In genomic region chr11:2992234-2992999, GRCh38 we compare ENCODE assay signal across 1 cellular context.
A peak's percentile ranks its signal among the peaks of the same experiment; 100 is the strongest.
TF ChIP-seq lines count a peak whose summit lies in the region.

NAP1L4 (minus strand) TSS chr11:2992329; CDS start chr11:2979220, 13,109 bp downstream.

TF ChIP-seq in K562, 482 proteins besides CTCF, POLR2A, EP300 and RAD21 (continued from another document and continues in another):
- TF ChIP-seq CTBP1 (IDR thresholded peaks at IDR 0.05; ENCODE audit: borderline replicate concordance): peak; percentile 72
- TF ChIP-seq KDM2B (CRISPR knock-in tag; IDR thresholded peaks at IDR 0.05): peak; percentile 68; the same call in 1 of the 2 replicates
- no peak for TF ChIP-seq POLR3G (IDR thresholded peaks at IDR 0.05; ENCODE audit: extremely low read depth, insufficient read length, insufficient replicate concordance)
- TF ChIP-seq ZNF274 (IDR thresholded peaks at IDR 0.05; ENCODE audit: borderline replicate concordance, low read depth, low read length): no peak
- TF ChIP-seq NCOA4 (IDR thresholded peaks at IDR 0.05; ENCODE audit: partially characterized antibody): no peak
- TF ChIP-seq FOXJ3 (CRISPR knock-in tag; IDR thresholded peaks at IDR 0.05): no peak
- no peak for TF ChIP-seq DMBX1 (CRISPR knock-in tag; IDR thresholded peaks at IDR 0.05; ENCODE audit: borderline replicate concordance)
- TF ChIP-seq ZNF224 (CRISPR knock-in tag; IDR thresholded peaks at IDR 0.05): no peak
- no peak for TF ChIP-seq SMAD1 (IDR thresholded peaks at IDR 0.05; ENCODE audit: low read depth, low read length, partially characterized antibody)
- TF ChIP-seq, protein P1, sequence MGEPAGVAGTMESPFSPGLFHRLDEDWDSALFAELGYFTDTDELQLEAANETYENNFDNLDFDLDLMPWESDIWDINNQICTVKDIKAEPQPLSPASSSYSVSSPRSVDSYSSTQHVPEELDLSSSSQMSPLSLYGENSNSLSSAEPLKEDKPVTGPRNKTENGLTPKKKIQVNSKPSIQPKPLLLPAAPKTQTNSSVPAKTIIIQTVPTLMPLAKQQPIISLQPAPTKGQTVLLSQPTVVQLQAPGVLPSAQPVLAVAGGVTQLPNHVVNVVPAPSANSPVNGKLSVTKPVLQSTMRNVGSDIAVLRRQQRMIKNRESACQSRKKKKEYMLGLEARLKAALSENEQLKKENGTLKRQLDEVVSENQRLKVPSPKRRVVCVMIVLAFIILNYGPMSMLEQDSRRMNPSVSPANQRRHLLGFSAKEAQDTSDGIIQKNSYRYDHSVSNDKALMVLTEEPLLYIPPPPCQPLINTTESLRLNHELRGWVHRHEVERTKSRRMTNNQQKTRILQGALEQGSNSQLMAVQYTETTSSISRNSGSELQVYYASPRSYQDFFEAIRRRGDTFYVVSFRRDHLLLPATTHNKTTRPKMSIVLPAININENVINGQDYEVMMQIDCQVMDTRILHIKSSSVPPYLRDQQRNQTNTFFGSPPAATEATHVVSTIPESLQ (CRISPR knock-in tag; IDR thresholded peaks at IDR 0.05): peak; percentile 60; the same call in 1 of the 2 replicates
- TF ChIP-seq ARNT (IDR thresholded peaks at IDR 0.05): no peak
- TF ChIP-seq ZNF12 (CRISPR knock-in tag; IDR thresholded peaks at IDR 0.05): peak; percentile 81; the same call in 1 of the 2 replicates
- TF ChIP-seq, protein P2, sequence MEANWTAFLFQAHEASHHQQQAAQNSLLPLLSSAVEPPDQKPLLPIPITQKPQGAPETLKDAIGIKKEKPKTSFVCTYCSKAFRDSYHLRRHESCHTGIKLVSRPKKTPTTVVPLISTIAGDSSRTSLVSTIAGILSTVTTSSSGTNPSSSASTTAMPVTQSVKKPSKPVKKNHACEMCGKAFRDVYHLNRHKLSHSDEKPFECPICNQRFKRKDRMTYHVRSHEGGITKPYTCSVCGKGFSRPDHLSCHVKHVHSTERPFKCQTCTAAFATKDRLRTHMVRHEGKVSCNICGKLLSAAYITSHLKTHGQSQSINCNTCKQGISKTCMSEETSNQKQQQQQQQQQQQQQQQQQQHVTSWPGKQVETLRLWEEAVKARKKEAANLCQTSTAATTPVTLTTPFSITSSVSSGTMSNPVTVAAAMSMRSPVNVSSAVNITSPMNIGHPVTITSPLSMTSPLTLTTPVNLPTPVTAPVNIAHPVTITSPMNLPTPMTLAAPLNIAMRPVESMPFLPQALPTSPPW (CRISPR knock-in tag; IDR thresholded peaks at IDR 0.05): peak; percentile 56
- no peak for TF ChIP-seq ZNF174 (CRISPR knock-in tag; IDR thresholded peaks at IDR 0.05)
- TF ChIP-seq BRCA1 (IDR thresholded peaks at IDR 0.05): no peak
- no peak for TF ChIP-seq BRCA1 (CRISPR knock-in tag; IDR thresholded peaks at IDR 0.05)
- TF ChIP-seq FIP1L1 (IDR thresholded peaks at IDR 0.05; ENCODE audit: low read depth, low read length, poor library complexity, severe bottlenecking): peak; percentile 20
- TF ChIP-seq POLR2AphosphoS2 (IDR thresholded peaks at IDR 0.05; ENCODE audit: low read length): no peak
- peak; percentile 83; the same call in 1 of the 2 replicates for TF ChIP-seq HDAC2 (IDR thresholded peaks at IDR 0.05)
- TF ChIP-seq ZNF639 (CRISPR knock-in tag; conservative IDR thresholded peaks at IDR 0.05 in 1 of 2, IDR thresholded peaks at IDR 0.05 in 1 of 2): peak in 1 of 2 experiments; percentile 68; a peak in 2 of 4 replicates
- no peak for TF ChIP-seq NFIC (IDR thresholded peaks at IDR 0.05)
- peak; percentile 94; the same call in 1 of the 2 replicates for TF ChIP-seq MYC (IDR thresholded peaks at IDR 0.05; ENCODE audit: low read depth, low read length)
- peak; percentile 93 for TF ChIP-seq MYC (CRISPR knock-in tag; IDR thresholded peaks at IDR 0.05; ENCODE audit: borderline replicate concordance, low read depth)
- no peak for TF ChIP-seq SRSF7 (optimal IDR thresholded peaks at IDR 0.05; ENCODE audit: low read depth, low read length)
- TF ChIP-seq, protein P3, sequence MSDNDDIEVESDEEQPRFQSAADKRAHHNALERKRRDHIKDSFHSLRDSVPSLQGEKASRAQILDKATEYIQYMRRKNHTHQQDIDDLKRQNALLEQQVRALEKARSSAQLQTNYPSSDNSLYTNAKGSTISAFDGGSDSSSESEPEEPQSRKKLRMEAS (CRISPR knock-in tag; IDR thresholded peaks at IDR 0.05): peak; percentile 76; the same call in 1 of the 2 replicates
- no peak for TF ChIP-seq ARHGAP35 (IDR thresholded peaks at IDR 0.05; ENCODE audit: partially characterized antibody)
- TF ChIP-seq ZNF551 (CRISPR knock-in tag; IDR thresholded peaks at IDR 0.05): no peak
- no peak for TF ChIP-seq ATF1 (CRISPR knock-in tag; IDR thresholded peaks at IDR 0.05)
- peak; percentile 57 for TF ChIP-seq ATF1 (tag; IDR thresholded peaks at IDR 0.05)
- TF ChIP-seq EHMT2 (IDR thresholded peaks at IDR 0.05): no peak
- peak; percentile 96 for TF ChIP-seq KAT7 (CRISPR knock-in tag; IDR thresholded peaks at IDR 0.05; ENCODE audit: borderline replicate concordance)
- TF ChIP-seq SUPT5H (IDR thresholded peaks at IDR 0.05): peak; percentile 88
- no peak for TF ChIP-seq MAFG (tag; conservative IDR thresholded peaks at IDR 0.05)
- no peak for TF ChIP-seq ZSCAN32 (CRISPR knock-in tag; IDR thresholded peaks at IDR 0.05)
- TF ChIP-seq, protein P4, sequence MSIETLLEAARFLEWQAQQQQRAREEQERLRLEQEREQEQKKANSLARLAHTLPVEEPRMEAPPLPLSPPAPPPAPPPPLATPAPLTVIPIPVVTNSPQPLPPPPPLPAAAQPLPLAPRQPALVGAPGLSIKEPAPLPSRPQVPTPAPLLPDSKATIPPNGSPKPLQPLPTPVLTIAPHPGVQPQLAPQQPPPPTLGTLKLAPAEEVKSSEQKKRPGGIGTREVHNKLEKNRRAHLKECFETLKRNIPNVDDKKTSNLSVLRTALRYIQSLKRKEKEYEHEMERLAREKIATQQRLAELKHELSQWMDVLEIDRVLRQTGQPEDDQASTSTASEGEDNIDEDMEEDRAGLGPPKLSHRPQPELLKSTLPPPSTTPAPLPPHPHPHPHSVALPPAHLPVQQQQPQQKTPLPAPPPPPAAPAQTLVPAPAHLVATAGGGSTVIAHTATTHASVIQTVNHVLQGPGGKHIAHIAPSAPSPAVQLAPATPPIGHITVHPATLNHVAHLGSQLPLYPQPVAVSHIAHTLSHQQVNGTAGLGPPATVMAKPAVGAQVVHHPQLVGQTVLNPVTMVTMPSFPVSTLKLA (conservative IDR thresholded peaks at IDR 0.05): peak; percentile 90 to 96
- no peak for TF ChIP-seq SETDB1 (IDR thresholded peaks at IDR 0.05; ENCODE audit: low read length)
- no peak for TF ChIP-seq CEBPB (tag; IDR thresholded peaks at IDR 0.05)
- no peak for TF ChIP-seq GTF3C2 (IDR thresholded peaks at IDR 0.05; ENCODE audit: borderline replicate concordance, extremely low read depth, insufficient read length)
- peak; percentile 63; the same call in 1 of the 2 replicates for TF ChIP-seq CGGBP1 (CRISPR knock-in tag; IDR thresholded peaks at IDR 0.05)
- no peak for TF ChIP-seq CHD1 (IDR thresholded peaks at IDR 0.05; ENCODE audit: low read length)
- TF ChIP-seq BHLHE40 (IDR thresholded peaks at IDR 0.05; ENCODE audit: low read length): no peak
- TF ChIP-seq, protein P5, sequence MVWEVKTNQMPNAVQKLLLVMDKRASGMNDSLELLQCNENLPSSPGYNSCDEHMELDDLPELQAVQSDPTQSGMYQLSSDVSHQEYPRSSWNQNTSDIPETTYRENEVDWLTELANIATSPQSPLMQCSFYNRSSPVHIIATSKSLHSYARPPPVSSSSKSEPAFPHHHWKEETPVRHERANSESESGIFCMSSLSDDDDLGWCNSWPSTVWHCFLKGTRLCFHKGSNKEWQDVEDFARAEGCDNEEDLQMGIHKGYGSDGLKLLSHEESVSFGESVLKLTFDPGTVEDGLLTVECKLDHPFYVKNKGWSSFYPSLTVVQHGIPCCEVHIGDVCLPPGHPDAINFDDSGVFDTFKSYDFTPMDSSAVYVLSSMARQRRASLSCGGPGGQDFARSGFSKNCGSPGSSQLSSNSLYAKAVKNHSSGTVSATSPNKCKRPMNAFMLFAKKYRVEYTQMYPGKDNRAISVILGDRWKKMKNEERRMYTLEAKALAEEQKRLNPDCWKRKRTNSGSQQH (CRISPR knock-in tag; IDR thresholded peaks at IDR 0.05): no peak
- peak in 2 of 3 experiments; percentile 22 to 86; a peak in 3 of 6 replicates for TF ChIP-seq ZBTB11 (CRISPR knock-in tag; IDR thresholded peaks at IDR 0.05)
- TF ChIP-seq PHB2 (IDR thresholded peaks at IDR 0.05; ENCODE audit: low read depth): no peak
- no peak for TF ChIP-seq SMAD3 (CRISPR knock-in tag; conservative IDR thresholded peaks at IDR 0.05)
- no peak for TF ChIP-seq ZNF311 (CRISPR knock-in tag; IDR thresholded peaks at IDR 0.05)
- TF ChIP-seq HDAC6 (IDR thresholded peaks at IDR 0.05; ENCODE audit: low read depth, low read length): no peak
- TF ChIP-seq GATA2 (CRISPR knock-in tag; IDR thresholded peaks at IDR 0.05): no peak
- TF ChIP-seq ZNF778 (CRISPR knock-in tag; IDR thresholded peaks at IDR 0.05): no peak
- TF ChIP-seq, protein P6, sequence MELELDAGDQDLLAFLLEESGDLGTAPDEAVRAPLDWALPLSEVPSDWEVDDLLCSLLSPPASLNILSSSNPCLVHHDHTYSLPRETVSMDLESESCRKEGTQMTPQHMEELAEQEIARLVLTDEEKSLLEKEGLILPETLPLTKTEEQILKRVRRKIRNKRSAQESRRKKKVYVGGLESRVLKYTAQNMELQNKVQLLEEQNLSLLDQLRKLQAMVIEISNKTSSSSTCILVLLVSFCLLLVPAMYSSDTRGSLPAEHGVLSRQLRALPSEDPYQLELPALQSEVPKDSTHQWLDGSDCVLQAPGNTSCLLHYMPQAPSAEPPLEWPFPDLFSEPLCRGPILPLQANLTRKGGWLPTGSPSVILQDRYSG (tag; conservative IDR thresholded peaks at IDR 0.05; ENCODE audit: low read depth): no peak
- TF ChIP-seq, protein P7, sequence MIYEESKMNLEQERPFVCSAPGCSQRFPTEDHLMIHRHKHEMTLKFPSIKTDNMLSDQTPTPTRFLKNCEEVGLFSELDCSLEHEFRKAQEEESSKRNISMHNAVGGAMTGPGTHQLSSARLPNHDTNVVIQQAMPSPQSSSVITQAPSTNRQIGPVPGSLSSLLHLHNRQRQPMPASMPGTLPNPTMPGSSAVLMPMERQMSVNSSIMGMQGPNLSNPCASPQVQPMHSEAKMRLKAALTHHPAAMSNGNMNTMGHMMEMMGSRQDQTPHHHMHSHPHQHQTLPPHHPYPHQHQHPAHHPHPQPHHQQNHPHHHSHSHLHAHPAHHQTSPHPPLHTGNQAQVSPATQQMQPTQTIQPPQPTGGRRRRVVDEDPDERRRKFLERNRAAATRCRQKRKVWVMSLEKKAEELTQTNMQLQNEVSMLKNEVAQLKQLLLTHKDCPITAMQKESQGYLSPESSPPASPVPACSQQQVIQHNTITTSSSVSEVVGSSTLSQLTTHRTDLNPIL (CRISPR knock-in tag; IDR thresholded peaks at IDR 0.05): no peak
- no peak for TF ChIP-seq KDM1A (IDR thresholded peaks at IDR 0.05)
- no peak for TF ChIP-seq ZNF239 (CRISPR knock-in tag; IDR thresholded peaks at IDR 0.05)
